ENCODE assay signal across 14 cellular contexts in the genomic region with DNA sequence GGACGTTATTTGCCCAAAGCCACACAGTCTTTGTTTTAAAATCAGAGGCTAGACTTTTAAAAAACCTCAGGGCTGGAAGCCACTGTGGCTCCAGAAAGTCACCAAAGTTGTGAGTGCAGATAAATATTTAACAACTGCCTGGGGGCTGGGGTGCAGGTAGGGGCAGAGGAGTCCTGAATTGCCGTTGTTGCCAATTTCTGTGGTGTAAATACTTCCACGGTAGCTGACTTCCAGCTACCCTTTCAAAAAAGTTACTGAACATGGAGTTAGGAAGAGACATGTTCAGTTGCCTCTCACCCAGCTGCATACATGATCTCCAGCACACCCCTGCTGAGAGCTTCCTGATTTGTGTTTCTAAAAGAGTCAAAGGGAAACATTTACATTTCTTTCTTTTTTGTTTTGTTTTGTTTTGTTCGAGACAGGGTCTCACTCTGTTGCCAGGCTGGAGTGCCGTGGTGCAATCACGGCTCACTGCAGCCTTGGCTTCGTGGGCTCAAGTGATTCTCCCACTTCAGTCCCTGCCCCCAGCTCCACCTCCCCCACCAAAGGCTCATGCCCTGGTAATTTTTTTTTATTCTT. TPM values are rescaled to one million over a fixed set of nuclear protein-coding genes. Genes with fewer than 3 reads are reported as not detected.
DNase-seq lines count a peak whose midpoint lies in the region; ATAC-seq, FAIRE-seq and TF ChIP-seq lines count a peak whose summit lies in the region.
"Had no signal": no experiment of that assay in that cellular context is flagged by ENCODE, and none has a peak within 500 bp of the region (broad histone marks: within the 10 kb centered on the region; RNA-seq: fewer than 3 reads in every experiment).

No MANE protein-coding gene starts in this region.

- no peaks in the 10 kb centered on the region for H3K9me3 Mint-ChIP-seq in activated CD4-positive, alpha-beta memory T cell treated with anti-CD3 and anti-CD28 coated beads, Interleukin-2, amount 10 ng/mL, durations not matched to agents 7 days and 5 days
- no peaks in the 10 kb centered on the region for H3K9me3 Mint-ChIP-seq in naive B cell
- H3K9me3 Mint-ChIP-seq: mesothelial cell of epicardium had no signal

- H3K4me3 ChIP-seq in DOHH2 (ENCODE audit: low read length) (peak overlapping the region; percentile 72), tibial artery (no peak overlapping the region)
- H3K4me3 ChIP-seq: suprapubic skin had no signal

- H3K36me3 ChIP-seq in DOHH2 (ENCODE audit: control insufficient read depth, low read length) (no peaks in the 10 kb centered on the region), tibial artery (no peaks in the 10 kb centered on the region)
- H3K36me3 ChIP-seq: suprapubic skin had no signal

- peak overlapping the region; percentile 94 for H3K27ac Mint-ChIP-seq in activated CD4-positive, alpha-beta memory T cell treated with anti-CD3 and anti-CD28 coated beads, Interleukin-2, amount 10 ng/mL, durations not matched to agents 7 days and 5 days
- H3K27ac Mint-ChIP-seq in naive B cell, result peak overlapping the region; percentile 22 to 76 (median 52)
- H3K27ac Mint-ChIP-seq: mesothelial cell of epicardium had no signal

- H3K27ac ChIP-seq in DOHH2 (ENCODE audit: low read depth, low read length) (peak overlapping the region; percentile 72), tibial artery (no peak overlapping the region)
- H3K27ac ChIP-seq: suprapubic skin had no signal

- H3K9me2 ChIP-seq in DOHH2 (replicated peaks; ENCODE audit: control insufficient read depth, low read length), result no peaks in the 10 kb centered on the region

- TF ChIP-seq POLR2A in H54 (IDR thresholded peaks at IDR 0.05; ENCODE audit: low read depth, low read length), result no peak

- FAIRE-seq in H54 (lab: Jason Lieb, UNC), result no peak
- no peak for FAIRE-seq in frontal cortex (lab: Jason Lieb, UNC)

- no peaks in the 10 kb centered on the region for H3F3A ChIP-seq in DOHH2 (ENCODE audit: control insufficient read depth, insufficient read depth)

- H3K9me3 ChIP-seq in DOHH2 (ENCODE audit: control insufficient read depth, insufficient read depth, low read length), result no peaks in the 10 kb centered on the region
- H3K9me3 ChIP-seq in tibial artery, result no peaks in the 10 kb centered on the region
- H3K9me3 ChIP-seq: suprapubic skin had no signal

- in situ Hi-C loops in KBM-7 (cut with MboI; ENCODE audit: low pct_unique_long_range_greater_than_20kb, low sequenced_read_pairs), result no loop called here

- H3K27me3 ChIP-seq in DOHH2 (ENCODE audit: control insufficient read depth, low read length) (no peaks in the 10 kb centered on the region), tibial artery (no peaks in the 10 kb centered on the region)
- H3K27me3 ChIP-seq: suprapubic skin had no signal

- CTCF ChIA-PET in activated CD4-positive, alpha-beta memory T cell treated with anti-CD3 and anti-CD28 coated beads, Interleukin-2, amount 10 ng/mL, durations not matched to agents 7 days and 5 days (lab: Charles Lee), result interaction anchor here (0.6 to 2.5 kb wide), 12 partner anchors 9 to 110 kb away, joined by 3 to 20 read pairs (median 4); a partner anchor contains a TSS

- intact Hi-C loops in tibial artery (cut with DNase I; ENCODE audit: low total_unique reads), result no loop called here

- H3K79me2 ChIP-seq in DOHH2 (ENCODE audit: control insufficient read depth, low read length), result no peaks in the 10 kb centered on the region

- peaks cover 54% of the 10 kb centered on the region for H3K4me1 ChIP-seq in DOHH2 (ENCODE audit: control insufficient read depth, low read length)
- peaks cover 0 to 19% (median 4%) of the 10 kb centered on the region in 4 donors for H3K4me1 ChIP-seq in tibial artery

- H3K36me3 Mint-ChIP-seq in activated CD4-positive, alpha-beta memory T cell treated with anti-CD3 and anti-CD28 coated beads, Interleukin-2, amount 10 ng/mL, durations not matched to agents 7 days and 5 days (ENCODE audit: low read depth), result no peaks in the 10 kb centered on the region
- no peaks in the 10 kb centered on the region for H3K36me3 Mint-ChIP-seq in naive B cell
- H3K36me3 Mint-ChIP-seq: mesothelial cell of epicardium had no signal

- peak overlapping the region; percentile 93 for H3K4me2 ChIP-seq in DOHH2 (ENCODE audit: low read length)

- TF ChIP-seq CTCF in DOHH2 (IDR thresholded peaks at IDR 0.05; ENCODE audit: low read depth, low read length, poor library complexity, severe bottlenecking), result no peak
- no peak for TF ChIP-seq CTCF in tibial artery (IDR thresholded peaks at IDR 0.05)

- peak; percentile 18 for DNase-seq in KBM-7
- peak; percentile 18 for DNase-seq in activated CD4-positive, alpha-beta memory T cell treated with anti-CD3 and anti-CD28 coated beads, Interleukin-2, amount 10 ng/mL, durations not matched to agents 7 days and 5 days
- no peak for DNase-seq in naive B cell
- no peak for DNase-seq in tibial artery
- DNase-seq in H54 (ENCODE audit: insufficient read length, low spot score), result no peak
- no peak for DNase-seq in NCI-H2196 treated with DMSO at 0.1 percent for 48 hours (lab: John Stamatoyannopoulos, UW; ENCODE audit: unreplicated experiment)
- no peak for DNase-seq in frontal cortex (ENCODE audit: low spot score in 2 of 2)
- DNase-seq: anterior cingulate cortex, DMS79, hypothalamus, NCI-H1092 treated with DMSO at 0.1 percent for 48 hours had no signal

- peaks cover 65% of the 10 kb centered on the region for H3K4me1 Mint-ChIP-seq in activated CD4-positive, alpha-beta memory T cell treated with anti-CD3 and anti-CD28 coated beads, Interleukin-2, amount 10 ng/mL, durations not matched to agents 7 days and 5 days
- peaks cover 31 to 49% (median 41%) of the 10 kb centered on the region in 3 donors for H3K4me1 Mint-ChIP-seq in naive B cell

- H4K20me1 ChIP-seq in DOHH2 (ENCODE audit: control insufficient read depth, insufficient read depth, low read depth, low read length), result no peaks in the 10 kb centered on the region

- POLR2A ChIA-PET in activated CD4-positive, alpha-beta memory T cell treated with anti-CD3 and anti-CD28 coated beads, Interleukin-2, amount 10 ng/mL, durations not matched to agents 7 days and 5 days (lab: Charles Lee), result interaction anchor here (1.2 to 1.6 kb wide), 4 partner anchors 10 to 107 kb away, joined by 3 to 9 read pairs (median 6); a partner anchor contains a TSS

- no peaks in the 10 kb centered on the region for H3K27me3 Mint-ChIP-seq in activated CD4-positive, alpha-beta memory T cell treated with anti-CD3 and anti-CD28 coated beads, Interleukin-2, amount 10 ng/mL, durations not matched to agents 7 days and 5 days
- peaks cover 0 to 6% (median 0%) of the 10 kb centered on the region in 3 donors for H3K27me3 Mint-ChIP-seq in naive B cell

- H3K4me3 Mint-ChIP-seq in activated CD4-positive, alpha-beta memory T cell treated with anti-CD3 and anti-CD28 coated beads, Interleukin-2, amount 10 ng/mL, durations not matched to agents 7 days and 5 days, result peak overlapping the region; percentile 56
- peak overlapping the region in 7 of 8 donors; percentile 42 to 84 (median 74) for H3K4me3 Mint-ChIP-seq in naive B cell
- H3K4me3 Mint-ChIP-seq: mesothelial cell of epicardium had no signal

- peak; percentile 47 to 53 for ATAC-seq in naive B cell (ENCODE audit: low read depth in 2 of 2)

RNA-seq across cellular contexts. Expression of a gene that starts 58.7 kb away (rescaled TPM):
- total RNA-seq in activated CD4-positive, alpha-beta memory T cell treated with anti-CD3 and anti-CD28 coated beads, Interleukin-2, amount 10 ng/mL, durations not matched to agents 7 days and 5 days, result 1 to 10 TPM; 7.2 to 7.3 TPM
- not detected for polyA plus RNA-seq in naive B cell (ENCODE audit: low read depth in 6 of 6)
- 9.8 TPM for total RNA-seq in frontal cortex

Comparison
In these comparisons a context has a peak if more than half of its experiments do, and no peak if none do; other contexts are left out.
1. DNase-seq: peak in KBM-7 (single experiment) and activated CD4-positive, alpha-beta memory T cell treated with anti-CD3 and anti-CD28 coated beads, Interleukin-2, amount 10 ng/mL, durations not matched to agents 7 days and 5 days (single experiment); none in naive B cell (single experiment), tibial artery (0 of 2), H54 (single experiment), NCI-H2196 treated with DMSO at 0.1 percent for 48 hours (single experiment) and frontal cortex (0 of 2).